Comparison of ENCODE assay signal across 19 cellular contexts in the genomic region with DNA sequence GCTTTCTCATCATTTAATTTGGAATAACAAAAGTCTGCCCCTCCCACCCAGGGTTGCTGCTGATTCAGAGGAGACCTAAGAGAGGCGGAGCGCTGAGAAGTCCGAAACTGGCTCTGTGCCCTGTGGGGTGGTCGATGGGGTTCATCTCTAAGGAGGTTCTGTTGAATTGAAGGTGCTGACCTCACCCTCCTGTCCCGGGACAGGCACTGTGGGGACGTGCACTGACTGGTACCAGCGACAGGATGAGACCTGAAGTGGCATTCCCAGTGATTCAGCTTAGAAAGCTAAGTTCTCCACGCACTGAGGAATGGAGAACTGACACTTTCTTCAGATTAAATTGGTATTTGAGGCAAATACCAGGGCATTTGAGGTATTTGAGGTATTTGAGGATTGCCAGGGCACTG. TPM values are rescaled to one million over a fixed set of nuclear protein-coding genes. Genes with fewer than 3 reads are reported as not detected.
DNase-seq lines count a peak whose midpoint lies in the region; ATAC-seq and TF ChIP-seq lines count a peak whose summit lies in the region.
"Had no signal": no experiment of that assay in that cellular context is flagged by ENCODE, and none has a peak within 500 bp of the region (broad histone marks: within the 10 kb centered on the region; RNA-seq: fewer than 3 reads in every experiment).

No MANE protein-coding gene starts in this region.

- no peaks in the 10 kb centered on the region for H4K20me1 ChIP-seq in OCI-LY3 (ENCODE audit: insufficient read depth, low read length)

- no peaks in the 10 kb centered on the region for H3K79me2 ChIP-seq in OCI-LY3 (ENCODE audit: low read length)

- H3K4me3 ChIP-seq in OCI-LY3 (ENCODE audit: low read length) (no peak overlapping the region), endodermal cell (ENCODE audit: low read length) (no peak overlapping the region)
- H3K4me3 ChIP-seq: GM12878 had no signal

- H3K9me3 ChIP-seq in OCI-LY3 (ENCODE audit: insufficient read depth, low read length) (no peaks in the 10 kb centered on the region), endodermal cell (ENCODE audit: control insufficient read depth, low read length) (no peaks in the 10 kb centered on the region)

- H2AFZ ChIP-seq in OCI-LY3 (ENCODE audit: low read depth, low read length), result no peak overlapping the region

- 27 to 43% methylated on average over 5 to 8 of the region's 8 CpGs for WGBS in endodermal cell (ENCODE audit: insufficient coverage in 1 of 2, insufficient read length in 1 of 2), 2 experiments

- H3K36me3 ChIP-seq in OCI-LY3 (replicated peaks; ENCODE audit: low read depth, low read length), result peaks cover 4% of the 10 kb centered on the region
- no peaks in the 10 kb centered on the region for H3K36me3 ChIP-seq in endodermal cell (ENCODE audit: control insufficient read depth, insufficient read depth, low read length)

- H3K27me3 ChIP-seq in OCI-LY3 (ENCODE audit: low read depth, low read length) (no peaks in the 10 kb centered on the region), endodermal cell (ENCODE audit: control insufficient read depth, insufficient read depth, low read length, poor library complexity, severe bottlenecking) (no peaks in the 10 kb centered on the region)

- H3K4me1 Mint-ChIP-seq in endodermal cell (peaks cover 6% of the 10 kb centered on the region), mesothelial cell of epicardium (peaks cover 10% of the 10 kb centered on the region)
- H3K4me1 Mint-ChIP-seq: central memory CD8-positive, alpha-beta T cell had no signal

- TF ChIP-seq CTCF in OCI-LY3 (IDR thresholded peaks at IDR 0.05; ENCODE audit: low read depth, low read length), result no peak
- no peak for TF ChIP-seq CTCF in endodermal cell (conservative IDR thresholded peaks at IDR 0.05)
- no peak for TF ChIP-seq CTCF in mesothelial cell of epicardium (IDR thresholded peaks at IDR 0.05; ENCODE audit: unreplicated experiment)

- intact Hi-C loops in left colon (cut with DNase I, micrococcal nuclease), result no loop called here

- ATAC-seq in GM21723 (IDR thresholded peaks at IDR 0.05; ENCODE audit: unreplicated experiment) (no peak), GM19463 (IDR thresholded peaks at IDR 0.05; ENCODE audit: unreplicated experiment) (no peak), left colon (no peak)
- ATAC-seq: GM12878 had no signal

- DNase-seq in EH (ENCODE audit: low read depth) (peak; percentile 44), endodermal cell (peak; percentile 71), mesothelial cell of epicardium (ENCODE audit: low spot score in 2 of 2, unreplicated experiment in 2 of 2) (no peak), NCI-H345 (lab: John Stamatoyannopoulos, UW) (no peak), left colon (no peak)
- DNase-seq: activated gamma-delta T cell treated with Interleukin-2 at 50 U/mL for 16 hours, DMS79 treated with DMSO at 0.1 percent for 48 hours, hypothalamus, NCI-H1092, NCI-H510A, SHP77 had no signal

- H3K27ac ChIP-seq in OCI-LY3 (ENCODE audit: low read length) (no peak overlapping the region), endodermal cell (ENCODE audit: low read depth, low read length) (no peak overlapping the region)

- no peak overlapping the region for H3K4me3 Mint-ChIP-seq in endodermal cell
- H3K4me3 Mint-ChIP-seq in mesothelial cell of epicardium, result no peak overlapping the region
- H3K4me3 Mint-ChIP-seq: central memory CD8-positive, alpha-beta T cell had no signal

- H3K9ac ChIP-seq in OCI-LY3 (ENCODE audit: low read length) (no peak overlapping the region), endodermal cell (ENCODE audit: extremely low read depth, low read length, poor library complexity, severe bottlenecking) (no peak overlapping the region)

- H3K4me1 ChIP-seq in OCI-LY3 (ENCODE audit: low read length), result peaks cover 35% of the 10 kb centered on the region
- H3K4me1 ChIP-seq in endodermal cell (ENCODE audit: control insufficient read depth, insufficient read depth, low read length), result peaks cover 3% of the 10 kb centered on the region

- H3K36me3 Mint-ChIP-seq in endodermal cell (ENCODE audit: low read depth), result no peaks in the 10 kb centered on the region
- no peaks in the 10 kb centered on the region for H3K36me3 Mint-ChIP-seq in mesothelial cell of epicardium

- H3K27ac Mint-ChIP-seq in endodermal cell, result no peak overlapping the region
- peak overlapping the region; percentile 32 for H3K27ac Mint-ChIP-seq in mesothelial cell of epicardium

- H3K4me2 ChIP-seq in OCI-LY3 (ENCODE audit: low read length), result peak overlapping the region; percentile 44

- H3K9me3 Mint-ChIP-seq in endodermal cell (no peaks in the 10 kb centered on the region), mesothelial cell of epicardium (no peaks in the 10 kb centered on the region)
- H3K9me3 Mint-ChIP-seq: central memory CD8-positive, alpha-beta T cell had no signal

- H3K27me3 Mint-ChIP-seq in endodermal cell (ENCODE audit: insufficient read depth), result peaks cover 7% of the 10 kb centered on the region
- no peaks in the 10 kb centered on the region for H3K27me3 Mint-ChIP-seq in mesothelial cell of epicardium (ENCODE audit: low read depth)
- H3K27me3 Mint-ChIP-seq: central memory CD8-positive, alpha-beta T cell had no signal

RNA-seq across cellular contexts. Expression of a gene that starts 1.3 kb away (rescaled TPM):
- total RNA-seq in endodermal cell, result 1 to 10 TPM in 1 of 2 donors, under 1 TPM in 1; 0.33 to 3.1 TPM
- 0.96 TPM for polyA plus RNA-seq in endodermal cell (2013, experiment 1 of 2)
- 0.83 TPM for polyA plus RNA-seq in endodermal cell (2013, experiment 2 of 2)
- total RNA-seq in mesothelial cell of epicardium, result 2.2 to 2.7 TPM (median 2.6 TPM) in 3 replicates
- 1 to 10 TPM in 1 of 2 donors, not detected in 1; 1.0 TPM for total RNA-seq in left colon

RNA-seq across cellular contexts. Expression of a gene that starts 20.3 kb away (rescaled TPM):
- total RNA-seq in endodermal cell (1 to 10 TPM; 3.9 to 4.4 TPM), mesothelial cell of epicardium (0.91 to 1.3 TPM (median 0.92 TPM) in 3 replicates), left colon (not detected)
- 2.7 TPM for polyA plus RNA-seq in endodermal cell (2013, experiment 1 of 2)
- polyA plus RNA-seq in endodermal cell (2013, experiment 2 of 2), result 2.6 TPM
- total RNA-seq: activated CD8-positive, alpha-beta memory T cell treated with anti-CD3 and anti-CD28 coated beads for 36 hours; GM12878; mononuclear cell; posterior vena cava had no signal
- polyA plus RNA-seq: GM12878 had no signal

RNA-seq across cellular contexts. Expression of a gene that starts 24.2 kb away (rescaled TPM):
- total RNA-seq in endodermal cell, result 10 to 100 TPM; 33.4 to 39.6 TPM
- 24.1 TPM for polyA plus RNA-seq in endodermal cell (2013, experiment 1 of 2)
- 24.6 TPM for polyA plus RNA-seq in endodermal cell (2013, experiment 2 of 2)
- 23.2 to 24.4 TPM (median 23.9 TPM) in 3 replicates for total RNA-seq in mesothelial cell of epicardium
- total RNA-seq in left colon, result 10 to 100 TPM; 24.9 to 30.6 TPM

RNA-seq across cellular contexts. Expression of a gene that starts 51.1 kb away (rescaled TPM):
- total RNA-seq in endodermal cell (10 to 100 TPM; 23.4 to 24.4 TPM), mesothelial cell of epicardium (22.4 to 23.9 TPM (median 22.5 TPM) in 3 replicates), left colon (10 to 100 TPM; 49.7 to 66.2 TPM)
- polyA plus RNA-seq in endodermal cell (2013, experiment 1 of 2), result 3.0 TPM
- polyA plus RNA-seq in endodermal cell (2013, experiment 2 of 2), result 2.0 TPM
- total RNA-seq: mononuclear cell had no signal

Comparison
In these comparisons a context has a peak if more than half of its experiments do, and no peak if none do; other contexts are left out.
1. DNase-seq: peak in EH (single experiment) and endodermal cell (single experiment); none in mesothelial cell of epicardium (0 of 2), NCI-H345 (single experiment) and left colon (0 of 2).